In the genomic region with DNA sequence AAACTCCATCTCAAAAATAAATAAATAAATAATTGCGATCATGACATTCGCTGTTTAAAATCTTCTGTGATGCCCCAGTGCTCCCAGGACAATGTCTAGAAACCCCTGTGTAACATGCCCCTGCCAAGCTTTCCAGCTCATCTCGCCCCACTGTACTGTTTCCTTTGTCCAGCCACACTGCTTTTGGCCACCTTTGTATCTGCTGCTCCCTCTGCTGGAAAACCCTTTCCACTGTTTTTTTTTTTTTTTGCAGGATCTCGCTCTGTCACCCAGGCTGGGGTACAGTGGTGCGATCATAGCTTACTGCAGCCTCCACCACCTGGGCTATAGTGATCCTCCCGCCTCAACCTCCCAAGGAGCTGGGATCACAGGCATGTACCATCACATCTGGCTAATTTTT, we compare ENCODE assay signal across 10 cellular contexts. TPM values are rescaled to one million over a fixed set of nuclear protein-coding genes. Genes with fewer than 3 reads are reported as not detected.
DNase-seq lines count a peak whose midpoint lies in the region; ATAC-seq and TF ChIP-seq lines count a peak whose summit lies in the region.
"Had no signal": no experiment of that assay in that cellular context is flagged by ENCODE, and none has a peak within 500 bp of the region (broad histone marks: within the 10 kb centered on the region; RNA-seq: fewer than 3 reads in every experiment).

No MANE protein-coding gene starts in this region.

- no peaks in the 10 kb centered on the region for H3K9me3 Mint-ChIP-seq in type B pancreatic cell

- 88 to 91% methylated on average over 6 of the region's 6 CpGs for WGBS in heart right ventricle, 2 donors

- H3K27ac Mint-ChIP-seq in type B pancreatic cell = no peak overlapping the region
- H3K27ac Mint-ChIP-seq: stimulated activated memory B cell treated with anti-CD40 and anti-IgM and Interleukin-4, amounts not matched to agents 10 μg/mL and 1 μg/mL and 100 μg/mL, for 72 hours had no signal

- H3K9me3 ChIP-seq in heart right ventricle = peaks cover 0 to 12% (median 5%) of the 10 kb centered on the region in 11 donors
- H3K9me3 ChIP-seq: body of pancreas had no signal

- no peak for DNase-seq in heart right ventricle
- no peak for DNase-seq in left cardiac atrium
- DNase-seq in dedifferentiated amniotic fluid mesenchymal stem cell (ENCODE audit: extremely low spot score) = peak; percentile 13
- no peak for DNase-seq in type B pancreatic cell (ENCODE audit: extremely low spot score, unreplicated experiment)
- no peak for DNase-seq in NCI-H2171 treated with DMSO at 0.1 percent for 48 hours (lab: John Stamatoyannopoulos, UW)
- DNase-seq: body of pancreas, Kasumi-1, T-helper 9 cell had no signal

- H3K4me1 ChIP-seq in heart right ventricle = peaks cover 0 to 39% (median 10%) of the 10 kb centered on the region in 9 donors

- TF ChIP-seq CTCF in heart right ventricle (IDR thresholded peaks at IDR 0.05) = peak in 6 of 9 donors; percentile 26 to 42 (median 35)
- TF ChIP-seq CTCF in type B pancreatic cell (conservative IDR thresholded peaks at IDR 0.05) = peak; percentile 64

- ATAC-seq in heart right ventricle (no peak), left cardiac atrium (no peak), GM18867 (IDR thresholded peaks at IDR 0.05; ENCODE audit: unreplicated experiment) (no peak)
- ATAC-seq: body of pancreas; stimulated activated memory B cell treated with anti-CD40 and anti-IgM and Interleukin-4, amounts not matched to agents 10 μg/mL and 1 μg/mL and 100 μg/mL, for 72 hours had no signal

- no peak overlapping the region for H3K27ac ChIP-seq in heart right ventricle
- H3K27ac ChIP-seq: body of pancreas had no signal

- H3K36me3 Mint-ChIP-seq in type B pancreatic cell = peaks cover 53% of the 10 kb centered on the region
- H3K36me3 Mint-ChIP-seq: stimulated activated memory B cell treated with anti-CD40 and anti-IgM and Interleukin-4, amounts not matched to agents 10 μg/mL and 1 μg/mL and 100 μg/mL, for 72 hours had no signal

- no peaks in the 10 kb centered on the region for H3K27me3 ChIP-seq in heart right ventricle
- H3K27me3 ChIP-seq: body of pancreas had no signal

- peaks cover 0 to 100% (median 0%) of the 10 kb centered on the region in 9 donors for H3K36me3 ChIP-seq in heart right ventricle

- no peak overlapping the region for H3K4me3 ChIP-seq in heart right ventricle
- H3K4me3 ChIP-seq: body of pancreas had no signal

- H3K4me1 Mint-ChIP-seq in type B pancreatic cell (ENCODE audit: unreplicated experiment) = peaks cover 9% of the 10 kb centered on the region

- no peaks in the 10 kb centered on the region for H3K27me3 Mint-ChIP-seq in type B pancreatic cell

- H3K4me3 Mint-ChIP-seq in type B pancreatic cell = no peak overlapping the region
- H3K4me3 Mint-ChIP-seq: stimulated activated memory B cell treated with anti-CD40 and anti-IgM and Interleukin-4, amounts not matched to agents 10 μg/mL and 1 μg/mL and 100 μg/mL, for 72 hours had no signal

- intact Hi-C loops in heart right ventricle (cut with DNase I) (loop anchor here in 1 of 10 donors (10.0 kb wide), 1 partner anchor 128 kb away; the partner anchor contains the start of gene ZNF575), left cardiac atrium (cut with DNase I) (no loop called here)

RNA-seq across cellular contexts. Expression of gene PLAUR, which starts 7.5 kb away (rescaled TPM):
- total RNA-seq in heart right ventricle (10 to 100 TPM in 4 of 10 donors, 1 to 10 TPM in 6; 2.1 to 28.6 (median 7.4) TPM), left cardiac atrium (10 to 100 TPM in 1 of 2 donors, 1 to 10 TPM in 1; 8.9 to 19.2 TPM), type B pancreatic cell (ENCODE audit: low replicate concordance) (18.7 and 32.1 TPM in 2 replicates)
- 10 to 100 TPM in 1 of 2 donors, 1 to 10 TPM in 1; 3.7 to 17.1 TPM for polyA plus RNA-seq in heart right ventricle

RNA-seq across cellular contexts. Expression of gene CADM4, which starts 22.8 kb away (rescaled TPM):
- total RNA-seq in heart right ventricle (10 to 100 TPM in 1 of 10 donors, 1 to 10 TPM in 9; 3.0 to 12.3 (median 8.4) TPM), left cardiac atrium (10 to 100 TPM; 10.1 to 13.7 TPM), type B pancreatic cell (ENCODE audit: low replicate concordance) (28.2 and 37.9 TPM in 2 replicates)
- polyA plus RNA-seq in heart right ventricle = 1 to 10 TPM; 7.5 to 8.1 TPM

RNA-seq across cellular contexts. Expression of gene ZNF428, which starts 43.1 kb away (rescaled TPM):
- total RNA-seq in heart right ventricle (10 to 100 TPM; 28.1 to 37.6 (median 32.9) TPM), left cardiac atrium (10 to 100 TPM; 34.2 to 38.7 TPM), type B pancreatic cell (ENCODE audit: low replicate concordance) (31.4 and 76.9 TPM in 2 replicates)
- polyA plus RNA-seq in heart right ventricle = 10 to 100 TPM; 43.2 to 94.9 TPM

RNA-seq across cellular contexts. Expression of gene SRRM5, which starts 50.6 kb away (rescaled TPM):
- under 1 TPM in 8 of 10 donors, not detected in 2; 0.11 to 0.32 (median 0.22) TPM for total RNA-seq in heart right ventricle
- polyA plus RNA-seq in heart right ventricle = 1 to 10 TPM in 1 of 2 donors, under 1 TPM in 1; 0.26 to 1.6 TPM
- under 1 TPM; 0.10 to 0.18 TPM for total RNA-seq in left cardiac atrium
- total RNA-seq in type B pancreatic cell (ENCODE audit: low replicate concordance) = 0.56 and 0.69 TPM in 2 replicates

RNA-seq across cellular contexts. Expression of gene IRGC, which starts 53.4 kb away (rescaled TPM):
- not detected for total RNA-seq in heart right ventricle
- not detected for polyA plus RNA-seq in heart right ventricle
- not detected for total RNA-seq in left cardiac atrium
- not detected in 2 replicates for total RNA-seq in type B pancreatic cell (ENCODE audit: low replicate concordance)
- total RNA-seq: body of pancreas had no signal
